ENCODE assay signal across 12 cellular contexts in genomic region chr18:76553715-76554603, GRCh38. TPM values are rescaled to one million over a fixed set of nuclear protein-coding genes. Genes with fewer than 3 reads are reported as not detected.
DNase-seq lines count a peak whose midpoint lies in the region; ATAC-seq and TF ChIP-seq lines count a peak whose summit lies in the region.
"Had no signal": no experiment of that assay in that cellular context is flagged by ENCODE, and none has a peak within 500 bp of the region (broad histone marks: within the 10 kb centered on the region; RNA-seq: fewer than 3 reads in every experiment).

No MANE protein-coding gene starts in this region.

- peak overlapping the region; percentile 84 for H2AK5ac ChIP-seq in IMR-90 (ENCODE audit: low read depth, low read length)

- peak overlapping the region; percentile 52 for H2BK20ac ChIP-seq in IMR-90 (ENCODE audit: low read depth, low read length)

- H3K27me3 ChIP-seq in IMR-90 (ENCODE audit: control insufficient read depth, insufficient read depth, low read length): no peaks in the 10 kb centered on the region
- no peaks in the 10 kb centered on the region for H3K27me3 ChIP-seq in RWPE2 (ENCODE audit: insufficient read depth, poor library complexity, severe bottlenecking)
- H3K27me3 ChIP-seq: heart left ventricle had no signal

- H3K4me3 ChIP-seq in IMR-90 (ENCODE audit: insufficient read depth, low read depth, low read length) (no peak overlapping the region), RWPE2 (ENCODE audit: severe bottlenecking) (no peak overlapping the region), fibroblast of villous mesenchyme (ENCODE audit: low read depth, low read length) (no peak overlapping the region), skeletal muscle cell (ENCODE audit: low read depth, low read length) (no peak overlapping the region)
- H3K4me3 ChIP-seq: heart left ventricle, prostate gland had no signal

- TF ChIP-seq POLR2A in IMR-90 (IDR thresholded peaks at IDR 0.05; ENCODE audit: low read depth, low read length): no peak

- peak overlapping the region; percentile 25 for H4K5ac ChIP-seq in IMR-90 (ENCODE audit: low read depth, low read length)

- H4K91ac ChIP-seq in IMR-90 (ENCODE audit: insufficient read depth, low read depth, low read length): peak overlapping the region; percentile 79; the same call in 1 of the 2 replicates

- peak overlapping the region; percentile 51 for H3K4ac ChIP-seq in IMR-90 (ENCODE audit: low read depth, low read length)

- ATAC-seq in IMR-90 (ENCODE audit: low read depth) (peak; percentile 90), RWPE2 (ENCODE audit: low read depth) (peak; percentile 98), HG03108 (IDR thresholded peaks at IDR 0.05; ENCODE audit: unreplicated experiment) (no peak)

- WGBS in IMR-90 (ENCODE audit: extremely low coverage in 2 of 2, insufficient read length in 1 of 2), 2 experiments: no CpG with 5 or more reads among the region's 6 CpGs

- DNase-seq in IMR-90 (peak; percentile 90), RWPE2 (ENCODE audit: low spot score) (no peak), fibroblast of villous mesenchyme (ENCODE audit: low read depth) (peak; percentile 80), skeletal muscle cell (ENCODE audit: low read depth) (peak; percentile 71), NCI-H82 treated with DMSO at 0.1 percent for 48 hours (lab: John Stamatoyannopoulos, UW; ENCODE audit: unreplicated experiment) (no peak)
- DNase-seq in activated CD4-positive, alpha-beta T cell treated with anti-CD3 and anti-CD28 coated beads, Interleukin-2, amount 50 U/mL, for 48 hours: no peak
- DNase-seq: dermis blood vessel endothelial cell, heart left ventricle, NCI-H446, substantia nigra had no signal

- no peak overlapping the region for H3K9ac ChIP-seq in IMR-90 (ENCODE audit: low read depth, low read length)

- dilution Hi-C loops in IMR-90 (cut with HindIII; ENCODE audit: low sequenced_read_pairs, unreplicated experiment): no loop called here

- H3K18ac ChIP-seq in IMR-90 (ENCODE audit: low read depth, low read length): peak overlapping the region; percentile 63; the same call in 1 of the 2 replicates

- peak overlapping the region; percentile 50 for H3K56ac ChIP-seq in IMR-90 (ENCODE audit: extremely low read depth, insufficient read depth, low read length)

- H2BK15ac ChIP-seq in IMR-90 (ENCODE audit: low read depth, low read length): peak overlapping the region; percentile 75

- no peaks in the 10 kb centered on the region for H3K9me3 ChIP-seq in IMR-90 (ENCODE audit: control insufficient read depth, insufficient read depth, low read length)
- H3K9me3 ChIP-seq in RWPE2 (ENCODE audit: severe bottlenecking): no peaks in the 10 kb centered on the region
- H3K9me3 ChIP-seq: heart left ventricle, prostate gland had no signal

- intact Hi-C loops in IMR-90 (cut with micrococcal nuclease): no loop called here

- peak overlapping the region; percentile 26; the same call in 1 of the 2 replicates for H3K14ac ChIP-seq in IMR-90 (replicated peaks; ENCODE audit: low read depth, low read length)

- peak overlapping the region; percentile 47 to 52 for H4K8ac ChIP-seq in IMR-90 (ENCODE audit: low read depth in 2 of 2, low read length in 2 of 2)

- TF ChIP-seq RAD21 in IMR-90 (IDR thresholded peaks at IDR 0.05; ENCODE audit: low read length): no peak

- H3K36me3 ChIP-seq in IMR-90 (ENCODE audit: control insufficient read depth, insufficient read depth, low read length): no peaks in the 10 kb centered on the region
- no peaks in the 10 kb centered on the region for H3K36me3 ChIP-seq in RWPE2 (ENCODE audit: low read depth)
- H3K36me3 ChIP-seq: heart left ventricle, prostate gland had no signal

- CTCF ChIA-PET in IMR-90 (lab: Yijun Ruan, JAX): interaction anchor here (0.5 to 0.8 kb wide), 2 partner anchors 15 to 43 kb away, joined by 3 read pairs; no protein-coding TSS in a partner anchor

- peak overlapping the region; percentile 68; the same call in 1 of the 2 replicates for H2BK120ac ChIP-seq in IMR-90 (ENCODE audit: low read depth, low read length)

- in situ Hi-C loops in IMR-90 (cut with MboI; ENCODE audit: low sequenced_read_pairs): no loop called here

- POLR2A ChIA-PET in IMR-90 (lab: Charles Lee; ENCODE audit: unreplicated experiment): no interaction called here

- H3K4me1 ChIP-seq in IMR-90 (ENCODE audit: control insufficient read depth, insufficient read depth, low read length): peaks cover 9% of the 10 kb centered on the region
- H3K4me1 ChIP-seq in RWPE2 (ENCODE audit: insufficient read depth, poor library complexity, severe bottlenecking): peaks cover 9% of the 10 kb centered on the region
- H3K4me1 ChIP-seq: prostate gland had no signal

- peak overlapping the region; percentile 15; the same call in 1 of the 2 replicates for H3K23ac ChIP-seq in IMR-90 (ENCODE audit: low read depth, low read length)

- peak overlapping the region; percentile 4 for H2AFZ ChIP-seq in IMR-90 (replicated peaks; ENCODE audit: low read length, poor library complexity)

- H3K27ac ChIP-seq in IMR-90 (ENCODE audit: insufficient read depth, low read length) (peak overlapping the region; percentile 80), RWPE2 (ENCODE audit: poor library complexity, severe bottlenecking) (peak overlapping the region; percentile 38)
- H3K27ac ChIP-seq: prostate gland had no signal

- BruUV-seq in IMR-90 (replicated peaks; lab: Mats Ljungman, UMichigan): TSS peak; percentile 87

- H3K4me2 ChIP-seq in IMR-90 (ENCODE audit: low read depth, low read length): peak overlapping the region; percentile 27

- H2BK5ac ChIP-seq in IMR-90 (ENCODE audit: low read depth, low read length, poor library complexity, severe bottlenecking): peak overlapping the region; percentile 92

- H2AK9ac ChIP-seq in IMR-90 (replicated peaks; ENCODE audit: low read depth, low read length, poor library complexity): no peak overlapping the region

- H3K9me1 ChIP-seq in IMR-90 (ENCODE audit: insufficient read depth, low read length): peaks cover 8% of the 10 kb centered on the region; the same call in 1 of the 2 replicates

- H3K79me1 ChIP-seq in IMR-90 (ENCODE audit: low read depth in 1 of 2, low read length in 2 of 2): no peaks in the 10 kb centered on the region

- no peak for TF ChIP-seq CTCF in IMR-90 (conservative IDR thresholded peaks at IDR 0.05; ENCODE audit: low read depth, low read length)
- no peak for TF ChIP-seq CTCF in RWPE2 (IDR thresholded peaks at IDR 0.05; ENCODE audit: poor library complexity, severe bottlenecking)
- TF ChIP-seq CTCF in fibroblast of villous mesenchyme (IDR thresholded peaks at IDR 0.05; ENCODE audit: insufficient read depth, low read depth, low read length): no peak

- H4K20me1 ChIP-seq in IMR-90 (ENCODE audit: insufficient read depth, low read length): no peaks in the 10 kb centered on the region

TF ChIP-seq in IMR-90, 13 proteins besides CTCF, POLR2A, EP300 and RAD21:
- TF ChIP-seq MAFK (IDR thresholded peaks at IDR 0.05; ENCODE audit: low read depth, low read length): no peak
- TF ChIP-seq RFX5 (IDR thresholded peaks at IDR 0.05; ENCODE audit: low read depth, low read length): no peak
- peak; percentile 98 for TF ChIP-seq CEBPB (IDR thresholded peaks at IDR 0.05; ENCODE audit: low read depth, low read length)
- TF ChIP-seq FOS (IDR thresholded peaks at IDR 0.05; ENCODE audit: low read depth, low read length): no peak
- no peak for TF ChIP-seq NFE2L2 (IDR thresholded peaks at IDR 0.05; ENCODE audit: low read depth, low read length)
- TF ChIP-seq MAZ (IDR thresholded peaks at IDR 0.05; ENCODE audit: borderline replicate concordance, low read depth, low read length): peak; percentile 95
- TF ChIP-seq BHLHE40 (IDR thresholded peaks at IDR 0.05; ENCODE audit: low read depth, low read length): no peak
- no peak for TF ChIP-seq MXI1 (IDR thresholded peaks at IDR 0.05; ENCODE audit: borderline replicate concordance, low read depth, low read length)
- no peak for TF ChIP-seq SMC3 (IDR thresholded peaks at IDR 0.05; ENCODE audit: low read depth, low read length)
- TF ChIP-seq RCOR1 (IDR thresholded peaks at IDR 0.05; ENCODE audit: insufficient replicate concordance, low read length): no peak
- TF ChIP-seq ELK1 (IDR thresholded peaks at IDR 0.05; ENCODE audit: borderline replicate concordance, low read depth, low read length): no peak
- no peak for TF ChIP-seq USF2 (IDR thresholded peaks at IDR 0.05; ENCODE audit: low read depth, low read length)

RNA-seq across cellular contexts. Expression of gene ZNF516, which starts 58.9 kb away (rescaled TPM):
- total RNA-seq in IMR-90 (2012; rRNA removed): 7.9 and 9.7 TPM in 2 replicates
- 16.6 and 16.9 TPM in 2 replicates for polyA plus RNA-seq in IMR-90 (2012; rRNA removed)
- polyA plus RNA-seq in IMR-90 (2012; cell fraction: cytosol; rRNA removed): 11.0 and 15.4 TPM in 2 replicates
- 50.6 and 72.6 TPM in 2 replicates for polyA plus RNA-seq in IMR-90 (2012; cell fraction: nucleus; rRNA removed; ENCODE audit: low replicate concordance)
- 50.6 and 53.1 TPM in 2 replicates for total RNA-seq in fibroblast of villous mesenchyme

Comparison
In these comparisons a context has a peak if more than half of its experiments do, and no peak if none do; other contexts are left out.
1. DNase-seq: peak in IMR-90 (single experiment), fibroblast of villous mesenchyme (single experiment) and skeletal muscle cell (single experiment); none in RWPE2 (single experiment), NCI-H82 treated with DMSO at 0.1 percent for 48 hours (single experiment) and activated CD4-positive, alpha-beta T cell treated with anti-CD3 and anti-CD28 coated beads, Interleukin-2, amount 50 U/mL, for 48 hours (0 of 2).